ENCODE assay signal across 20 cellular contexts in the genomic region with DNA sequence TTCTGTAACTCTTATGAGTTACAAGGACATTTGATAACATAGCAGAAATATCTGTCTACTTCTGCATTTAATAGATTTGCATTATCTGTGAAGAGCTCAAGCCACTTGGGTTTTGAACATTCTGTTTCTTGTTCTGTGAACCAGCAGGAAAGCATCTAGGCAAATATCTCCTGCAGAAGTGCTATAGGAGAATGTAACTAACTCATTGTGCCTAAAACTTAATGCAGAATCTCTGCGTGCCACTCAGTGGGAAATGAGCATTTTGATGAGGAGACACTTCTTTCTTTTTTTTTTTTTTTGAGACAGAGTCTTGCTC.
DNase-seq lines count a peak whose midpoint lies in the region; ATAC-seq and TF ChIP-seq lines count a peak whose summit lies in the region.
"Had no signal": no experiment of that assay in that cellular context is flagged by ENCODE, and none has a peak within 500 bp of the region (broad histone marks: within the 10 kb centered on the region; RNA-seq: fewer than 3 reads in every experiment).

No MANE protein-coding gene starts in this region.

- H3K79me2 ChIP-seq in mammary epithelial cell (ENCODE audit: insufficient read depth, low read length) = no peaks in the 10 kb centered on the region

- no peak overlapping the region for H3K27ac ChIP-seq in mammary epithelial cell (ENCODE audit: insufficient read depth, low read depth, low read length)
- peak overlapping the region; percentile 7 to 83 (median 70) for H3K27ac ChIP-seq in esophagus squamous epithelium
- peak overlapping the region; percentile 89 to 90 for H3K27ac ChIP-seq in tibial artery
- H3K27ac ChIP-seq: HL-60, neural progenitor cell had no signal

- CTCF ChIA-PET in MCF 10A (lab: Yijun Ruan, JAX) (interaction anchor here (0.6 to 2.7 kb wide), 3 partner anchors 21 to 90 kb away, joined by 3 to 18 read pairs (median 8); no protein-coding TSS in a partner anchor), mammary epithelial cell (lab: Charles Lee; ENCODE audit: low non-redundant PET) (no interaction called here)
- CTCF ChIA-PET in activated CD8-positive, alpha-beta T cell treated with anti-CD3 and anti-CD28 coated beads, Interleukin-2, amount 10 ng/mL, durations not matched to agents 7 days and 5 days (lab: Charles Lee) = interaction anchor here (1.0 to 1.2 kb wide), 2 partner anchors 94 to 225 kb away, joined by 3 read pairs; no protein-coding TSS in a partner anchor

- TF ChIP-seq CTCF in MCF 10A (IDR thresholded peaks at IDR 0.05; ENCODE audit: unreplicated experiment) (no peak), mammary epithelial cell (conservative IDR thresholded peaks at IDR 0.05 in 1 of 2, IDR thresholded peaks at IDR 0.05 in 1 of 2; ENCODE audit: extremely low read depth in 1 of 2, insufficient read depth in 1 of 2, low read depth in 1 of 2, low read length in 2 of 2) (no peak), esophagus squamous epithelium (IDR thresholded peaks at IDR 0.05) (no peak), osteocyte (IDR thresholded peaks at IDR 0.05) (no peak), tibial artery (IDR thresholded peaks at IDR 0.05) (no peak)

- H3K4me3 ChIP-seq in mammary epithelial cell (replicated peaks in 1 of 3; ENCODE audit: insufficient read depth in 1 of 3, low read depth in 2 of 3, low read length in 3 of 3) (no peak overlapping the region), esophagus squamous epithelium (peak overlapping the region in 1 of 4 donors; percentile 9), tibial artery (peak overlapping the region in 1 of 2 donors; percentile 21)
- H3K4me3 ChIP-seq: neural progenitor cell had no signal

- DNase-seq in MCF 10A (ENCODE audit: unreplicated experiment) (no peak), mammary epithelial cell (no peak), esophagus squamous epithelium (lab: John Stamatoyannopoulos, UW) (no peak), osteocyte (ENCODE audit: extremely low spot score, unreplicated experiment) (no peak), tibial artery (no peak), Kasumi-1 (lab: John Stamatoyannopoulos, UW) (no peak), activated T-cell treated with anti-CD3 and anti-CD28 coated beads for 4 hours (no peak)
- no peak for DNase-seq in activated CD8-positive, alpha-beta T cell treated with anti-CD3 and anti-CD28 coated beads, Interleukin-2, amount 10 ng/mL, durations not matched to agents 7 days and 5 days
- DNase-seq: 8988T; activated CD4-positive, alpha-beta T cell treated with anti-CD3 and anti-CD28 coated beads, Interleukin-2, amount 10 ng/mL, durations not matched to agents 7 days and 5 days; activated CD8-positive, alpha-beta memory T cell treated with anti-CD3 and anti-CD28 coated beads, Interleukin-2, amount 50 U/mL, for 48 hours; H9; NCI-H1930; NCI-H446 treated with DMSO at 0.1 percent for 48 hours; NK-92 treated with Interleukin-12 subunit alpha and Interleukin-12 subunit beta, amount 100 ng/mL, for 24 hours; RPMI8226; stimulated activated CD4-positive, alpha-beta T cell treated with anti-CD3 and anti-CD28 coated beads, Interleukin-2, amount 100 ng/mL, for 24 hours had no signal

- H3K27me3 Mint-ChIP-seq in MCF 10A (ENCODE audit: insufficient read depth, unreplicated experiment) (no peaks in the 10 kb centered on the region), osteocyte (ENCODE audit: unreplicated experiment) (no peaks in the 10 kb centered on the region)
- no peaks in the 10 kb centered on the region for H3K27me3 Mint-ChIP-seq in activated CD8-positive, alpha-beta T cell treated with anti-CD3 and anti-CD28 coated beads, Interleukin-2, amount 10 ng/mL, durations not matched to agents 7 days and 5 days (ENCODE audit: low read depth)
- H3K27me3 Mint-ChIP-seq: IgD-negative memory B cell had no signal

- POLR2A ChIA-PET in MCF 10A (lab: Yijun Ruan, JAX) = interaction anchor here (0.5 to 1.1 kb wide), 2 partner anchors 32 to 90 kb away, joined by 3 to 4 read pairs; no protein-coding TSS in a partner anchor
- POLR2A ChIA-PET in activated CD8-positive, alpha-beta T cell treated with anti-CD3 and anti-CD28 coated beads, Interleukin-2, amount 10 ng/mL, durations not matched to agents 7 days and 5 days (lab: Charles Lee) = no interaction called here

- no peak for ATAC-seq in activated CD8-positive, alpha-beta T cell treated with anti-CD3 and anti-CD28 coated beads, Interleukin-2, amount 10 ng/mL, durations not matched to agents 7 days and 5 days

- H3K36me3 Mint-ChIP-seq in MCF 10A (ENCODE audit: insufficient read depth, unreplicated experiment) (no peaks in the 10 kb centered on the region), osteocyte (ENCODE audit: unreplicated experiment) (peaks cover 2% of the 10 kb centered on the region)
- H3K36me3 Mint-ChIP-seq in activated CD8-positive, alpha-beta T cell treated with anti-CD3 and anti-CD28 coated beads, Interleukin-2, amount 10 ng/mL, durations not matched to agents 7 days and 5 days (ENCODE audit: low read depth) = no peaks in the 10 kb centered on the region
- H3K36me3 Mint-ChIP-seq: neural progenitor cell had no signal

- H3K9ac ChIP-seq in mammary epithelial cell (ENCODE audit: insufficient read depth, low read length) = no peak overlapping the region
- H3K9ac ChIP-seq: neural progenitor cell had no signal

- no peaks in the 10 kb centered on the region for H3K27me3 ChIP-seq in mammary epithelial cell (ENCODE audit: insufficient read depth, low read length)
- H3K27me3 ChIP-seq in esophagus squamous epithelium = no peaks in the 10 kb centered on the region
- H3K27me3 ChIP-seq in tibial artery = no peaks in the 10 kb centered on the region
- H3K27me3 ChIP-seq: neural progenitor cell had no signal

- peaks cover 38% of the 10 kb centered on the region for H3K4me1 Mint-ChIP-seq in MCF 10A (ENCODE audit: insufficient read depth, unreplicated experiment)
- peaks cover 38% of the 10 kb centered on the region for H3K4me1 Mint-ChIP-seq in osteocyte (ENCODE audit: unreplicated experiment)
- no peaks in the 10 kb centered on the region for H3K4me1 Mint-ChIP-seq in activated CD8-positive, alpha-beta T cell treated with anti-CD3 and anti-CD28 coated beads, Interleukin-2, amount 10 ng/mL, durations not matched to agents 7 days and 5 days (ENCODE audit: low read depth)

- H3K9me3 Mint-ChIP-seq in MCF 10A (ENCODE audit: unreplicated experiment) (no peaks in the 10 kb centered on the region), osteocyte (ENCODE audit: unreplicated experiment) (no peaks in the 10 kb centered on the region)
- H3K9me3 Mint-ChIP-seq in activated CD8-positive, alpha-beta T cell treated with anti-CD3 and anti-CD28 coated beads, Interleukin-2, amount 10 ng/mL, durations not matched to agents 7 days and 5 days (ENCODE audit: insufficient read depth) = no peaks in the 10 kb centered on the region
- H3K9me3 Mint-ChIP-seq: activated CD4-positive, alpha-beta T cell treated with anti-CD3 and anti-CD28 coated beads, Interleukin-2, amount 10 ng/mL, durations not matched to agents 7 days and 5 days; H9; IgD-negative memory B cell; neural progenitor cell had no signal

- BruUV-seq in MCF 10A (replicated peaks; lab: Mats Ljungman, UMichigan) (no TSS peak), mammary epithelial cell (replicated peaks; lab: Mats Ljungman, UMichigan) (no TSS peak)

- no peak overlapping the region for H3K4me2 ChIP-seq in mammary epithelial cell (ENCODE audit: insufficient read depth, low read depth, low read length)
- H3K4me2 ChIP-seq: neural progenitor cell had no signal

- H3K4me3 Mint-ChIP-seq in MCF 10A (ENCODE audit: unreplicated experiment) (no peak overlapping the region), osteocyte (ENCODE audit: unreplicated experiment) (peak overlapping the region; percentile 48)
- no peak overlapping the region for H3K4me3 Mint-ChIP-seq in activated CD8-positive, alpha-beta T cell treated with anti-CD3 and anti-CD28 coated beads, Interleukin-2, amount 10 ng/mL, durations not matched to agents 7 days and 5 days
- H3K4me3 Mint-ChIP-seq: activated CD4-positive, alpha-beta T cell treated with anti-CD3 and anti-CD28 coated beads, Interleukin-2, amount 10 ng/mL, durations not matched to agents 7 days and 5 days; H9; IgD-negative memory B cell; neural progenitor cell had no signal

- H3K4me1 ChIP-seq in mammary epithelial cell (ENCODE audit: insufficient read depth, low read length) (peaks cover 4% of the 10 kb centered on the region), esophagus squamous epithelium (peaks cover 0 to 8% (median 0%) of the 10 kb centered on the region in 3 donors), tibial artery (peaks cover 3 to 59% (median 18%) of the 10 kb centered on the region in 4 donors)
- H3K4me1 ChIP-seq: neural progenitor cell had no signal

- H3K9me3 ChIP-seq in mammary epithelial cell (replicated peaks; ENCODE audit: insufficient read depth, low read length) = no peaks in the 10 kb centered on the region
- no peaks in the 10 kb centered on the region for H3K9me3 ChIP-seq in esophagus squamous epithelium
- no peaks in the 10 kb centered on the region for H3K9me3 ChIP-seq in tibial artery

- H3K27ac Mint-ChIP-seq in MCF 10A (ENCODE audit: low read depth, unreplicated experiment) (peak overlapping the region; percentile 93), osteocyte (ENCODE audit: unreplicated experiment) (peak overlapping the region; percentile 97)
- no peak overlapping the region for H3K27ac Mint-ChIP-seq in activated CD8-positive, alpha-beta T cell treated with anti-CD3 and anti-CD28 coated beads, Interleukin-2, amount 10 ng/mL, durations not matched to agents 7 days and 5 days
- H3K27ac Mint-ChIP-seq: activated CD4-positive, alpha-beta T cell treated with anti-CD3 and anti-CD28 coated beads, Interleukin-2, amount 10 ng/mL, durations not matched to agents 7 days and 5 days; IgD-negative memory B cell; neural progenitor cell had no signal

- H3K36me3 ChIP-seq in mammary epithelial cell (ENCODE audit: insufficient read depth, low read length) = no peaks in the 10 kb centered on the region
- H3K36me3 ChIP-seq in esophagus squamous epithelium = no peaks in the 10 kb centered on the region
- peaks cover 9 to 11% (median 10%) of the 10 kb centered on the region in 3 donors for H3K36me3 ChIP-seq in tibial artery
- H3K36me3 ChIP-seq: neural progenitor cell had no signal

- dilution Hi-C loops in mammary epithelial cell (cut with HindIII; ENCODE audit: low sequenced_read_pairs) = no loop called here

- no peaks in the 10 kb centered on the region for H4K20me1 ChIP-seq in mammary epithelial cell (ENCODE audit: insufficient read depth, low read length)

- H2AFZ ChIP-seq in mammary epithelial cell (ENCODE audit: low read depth, low read length) = no peak overlapping the region
- H2AFZ ChIP-seq: neural progenitor cell had no signal

- intact Hi-C loops in MCF 10A (cut with micrococcal nuclease) = no loop called here
- intact Hi-C loops in mammary epithelial cell (cut with micrococcal nuclease) = no loop called here
- intact Hi-C loops in esophagus squamous epithelium (cut with DNase I) = loop anchor here (10.0 kb wide), 2 partner anchors 89 to 221 kb away; a partner anchor contains a TSS
- intact Hi-C loops in tibial artery (cut with DNase I; ENCODE audit: low total_unique reads) = loop anchor here (5.0 kb wide), 1 partner anchor 91 kb away; a partner anchor contains a TSS

- TF ChIP-seq POLR2A in esophagus squamous epithelium (IDR thresholded peaks at IDR 0.05) = no peak

- in situ Hi-C loops in mammary epithelial cell (cut with MboI; ENCODE audit: low sequenced_read_pairs in 2 of 2) = no loop called here

- WGBS in mammary epithelial cell (ENCODE audit: low coverage, missing lambda C conversion rate) = 94% methylated on average over 1 of the region's 1 CpG
- WGBS in esophagus squamous epithelium, 2 donors = 100% methylated on average over 1 of the region's 1 CpG; no CpG with 5 or more reads in 1 of the 2 donors

Comparison
In these comparisons a context has a peak if more than half of its experiments do, and no peak if none do; other contexts are left out.
1. intact Hi-C loops: an anchor here in esophagus squamous epithelium (10.0 kb wide) and tibial artery (5.0 kb wide); none called in MCF 10A and mammary epithelial cell.